In genomic region chr10:100996678-100997363, GRCh38 we compare ENCODE assay signal across 8 cellular contexts. TPM values are rescaled to one million over a fixed set of nuclear protein-coding genes. Genes with fewer than 3 reads are reported as not detected.
DNase-seq lines count a peak whose midpoint lies in the region; ATAC-seq, FAIRE-seq and TF ChIP-seq lines count a peak whose summit lies in the region.

No MANE protein-coding gene starts in this region.

- intact Hi-C loops in activated T-helper 1 cell treated with anti-CD3 and anti-CD28 coated beads, Interleukin-12 subunit alpha, Interleukin-12 subunit beta, Interleukin-2, Interleukin-4 antibody, amounts not matched to agents 30 ng/mL and 10 ng/mL and 1 ng/mL, durations not matched to agents 14 hours and 24 hours and 36 hours (cut with micrococcal nuclease), result loop anchor here (1.0 to 5.0 kb wide), 4 partner anchors 10 to 785 kb away; partner anchors contain the start of genes MRPL43, NPM3 and TWNK
- intact Hi-C loops in pancreas (cut with DNase I), result no loop called here

- WGBS in pancreas, 2 donors, result 2 to 3% methylated on average over 38 to 46 of the region's 46 CpGs

- ATAC-seq in pancreas (peak; percentile 13 to 46 (median 18)), HG03097 (IDR thresholded peaks at IDR 0.05; ENCODE audit: low FRiP score, unreplicated experiment) (no peak)

- TF ChIP-seq CTCF in 22Rv1 (IDR thresholded peaks at IDR 0.05) (no peak), GM13977 (IDR thresholded peaks at IDR 0.05; ENCODE audit: extremely low read depth, insufficient read depth, missing control alignments) (no peak), foreskin fibroblast (IDR thresholded peaks at IDR 0.05; ENCODE audit: low read depth, low read length) (no peak), pancreas (IDR thresholded peaks at IDR 0.05) (no peak)

- H3K9me3 Mint-ChIP-seq in activated T-helper 1 cell treated with anti-CD3 and anti-CD28 coated beads, Interleukin-12 subunit alpha, Interleukin-12 subunit beta, Interleukin-2, Interleukin-4 antibody, amounts not matched to agents 30 ng/mL and 10 ng/mL and 1 ng/mL, durations not matched to agents 14 hours and 24 hours and 36 hours, result no peaks in the 10 kb centered on the region

- H3K4me1 ChIP-seq in pancreas, result peaks cover 0 to 20% (median 8%) of the 10 kb centered on the region in 3 donors

- peaks cover 4% of the 10 kb centered on the region for H3K27me3 Mint-ChIP-seq in activated T-helper 1 cell treated with anti-CD3 and anti-CD28 coated beads, Interleukin-12 subunit alpha, Interleukin-12 subunit beta, Interleukin-2, Interleukin-4 antibody, amounts not matched to agents 30 ng/mL and 10 ng/mL and 1 ng/mL, durations not matched to agents 14 hours and 24 hours and 36 hours (ENCODE audit: insufficient read depth)

- peaks cover 22% of the 10 kb centered on the region for H3K36me3 Mint-ChIP-seq in activated T-helper 1 cell treated with anti-CD3 and anti-CD28 coated beads, Interleukin-12 subunit alpha, Interleukin-12 subunit beta, Interleukin-2, Interleukin-4 antibody, amounts not matched to agents 30 ng/mL and 10 ng/mL and 1 ng/mL, durations not matched to agents 14 hours and 24 hours and 36 hours (ENCODE audit: low read depth)

- no peaks in the 10 kb centered on the region for H3K36me3 ChIP-seq in pancreas

- peaks cover 29% of the 10 kb centered on the region for H3K4me1 Mint-ChIP-seq in activated T-helper 1 cell treated with anti-CD3 and anti-CD28 coated beads, Interleukin-12 subunit alpha, Interleukin-12 subunit beta, Interleukin-2, Interleukin-4 antibody, amounts not matched to agents 30 ng/mL and 10 ng/mL and 1 ng/mL, durations not matched to agents 14 hours and 24 hours and 36 hours (ENCODE audit: low read depth)

- peak overlapping the region; percentile 92 for H3K27ac Mint-ChIP-seq in activated T-helper 1 cell treated with anti-CD3 and anti-CD28 coated beads, Interleukin-12 subunit alpha, Interleukin-12 subunit beta, Interleukin-2, Interleukin-4 antibody, amounts not matched to agents 30 ng/mL and 10 ng/mL and 1 ng/mL, durations not matched to agents 14 hours and 24 hours and 36 hours

- peak; percentile 82 for DNase-seq in GM13977 (ENCODE audit: low spot score)
- DNase-seq in NCI-H2227 (lab: John Stamatoyannopoulos, UW; ENCODE audit: unreplicated experiment), result peak; percentile 39
- peak; percentile 26 for DNase-seq in activated T-helper 1 cell treated with anti-CD3 and anti-CD28 coated beads, Interleukin-12 subunit alpha, Interleukin-12 subunit beta, Interleukin-2, Interleukin-4 antibody, amounts not matched to agents 30 ng/mL and 10 ng/mL and 1 ng/mL, durations not matched to agents 14 hours and 24 hours and 36 hours (ENCODE audit: low spot score)
- peak in 1 of 2 donors; percentile 52 for DNase-seq in foreskin fibroblast
- peak; percentile 43 to 87 (median 67) for DNase-seq in pancreas
- no peak for DNase-seq in pons (ENCODE audit: low spot score)

- peak overlapping the region; percentile 96 for H3K27ac ChIP-seq in 22Rv1
- peak overlapping the region; percentile 95 to 99 (median 98) for H3K27ac ChIP-seq in pancreas

- no peak for FAIRE-seq in pancreas (lab: Jason Lieb, UNC)

- H3K27me3 ChIP-seq in pancreas, result no peaks in the 10 kb centered on the region

- peak overlapping the region; percentile 67 to 71 for H3K4me3 ChIP-seq in foreskin fibroblast (ENCODE audit: low read depth in 1 of 2, low read length in 2 of 2)
- H3K4me3 ChIP-seq in pancreas, result peak overlapping the region; percentile 47 to 91 (median 84)

- H3K4me3 Mint-ChIP-seq in activated T-helper 1 cell treated with anti-CD3 and anti-CD28 coated beads, Interleukin-12 subunit alpha, Interleukin-12 subunit beta, Interleukin-2, Interleukin-4 antibody, amounts not matched to agents 30 ng/mL and 10 ng/mL and 1 ng/mL, durations not matched to agents 14 hours and 24 hours and 36 hours, result peak overlapping the region; percentile 88

- in situ Hi-C loops in GM13977 (cut with MboI; ENCODE audit: low pct_unique_long_range_greater_than_20kb, low sequenced_read_pairs, unreplicated experiment), result no loop called here

- no peaks in the 10 kb centered on the region for H3K9me3 ChIP-seq in pancreas

RNA-seq across cellular contexts. Expression of gene LZTS2, which starts 2.8 kb away (rescaled TPM):
- total RNA-seq in activated T-helper 1 cell treated with anti-CD3 and anti-CD28 coated beads, Interleukin-12 subunit alpha, Interleukin-12 subunit beta, Interleukin-2, Interleukin-4 antibody, amounts not matched to agents 30 ng/mL and 10 ng/mL and 1 ng/mL, durations not matched to agents 14 hours and 24 hours and 36 hours, result 22.3 TPM in 2 replicates
- total RNA-seq in pancreas, result 10 to 100 TPM; 10.5 to 26.5 (median 14.4) TPM
- polyA plus RNA-seq in pancreas, result 10 to 100 TPM; 41.1 to 52.2 TPM

RNA-seq across cellular contexts. Expression of gene TWNK, which starts 9.5 kb away (rescaled TPM):
- total RNA-seq in activated T-helper 1 cell treated with anti-CD3 and anti-CD28 coated beads, Interleukin-12 subunit alpha, Interleukin-12 subunit beta, Interleukin-2, Interleukin-4 antibody, amounts not matched to agents 30 ng/mL and 10 ng/mL and 1 ng/mL, durations not matched to agents 14 hours and 24 hours and 36 hours, result 41.1 and 42.3 TPM in 2 replicates
- total RNA-seq in pancreas, result 1 to 10 TPM; 1.7 to 5.4 (median 3.8) TPM
- polyA plus RNA-seq in pancreas, result 1 to 10 TPM; 3.1 to 3.2 TPM

RNA-seq across cellular contexts. Expression of gene MRPL43, which starts 9.5 kb away (rescaled TPM):
- 61.5 and 63.2 TPM in 2 replicates for total RNA-seq in activated T-helper 1 cell treated with anti-CD3 and anti-CD28 coated beads, Interleukin-12 subunit alpha, Interleukin-12 subunit beta, Interleukin-2, Interleukin-4 antibody, amounts not matched to agents 30 ng/mL and 10 ng/mL and 1 ng/mL, durations not matched to agents 14 hours and 24 hours and 36 hours
- 10 to 100 TPM; 31.0 to 49.3 (median 36.2) TPM for total RNA-seq in pancreas
- 10 to 100 TPM; 67.7 to 93.5 TPM for polyA plus RNA-seq in pancreas

RNA-seq across cellular contexts. Expression of gene SEMA4G, which starts 27.5 kb away (rescaled TPM):
- total RNA-seq in activated T-helper 1 cell treated with anti-CD3 and anti-CD28 coated beads, Interleukin-12 subunit alpha, Interleukin-12 subunit beta, Interleukin-2, Interleukin-4 antibody, amounts not matched to agents 30 ng/mL and 10 ng/mL and 1 ng/mL, durations not matched to agents 14 hours and 24 hours and 36 hours, result 0.31 and 0.83 TPM in 2 replicates
- 10 to 100 TPM in 3 of 6 donors, 1 to 10 TPM in 3; 8.7 to 17.2 (median 12.5) TPM for total RNA-seq in pancreas
- 10 to 100 TPM; 33.8 to 36.4 TPM for polyA plus RNA-seq in pancreas

RNA-seq across cellular contexts. Expression of gene PDZD7, which starts 34.1 kb away (rescaled TPM):
- 0.47 and 0.54 TPM in 2 replicates for total RNA-seq in activated T-helper 1 cell treated with anti-CD3 and anti-CD28 coated beads, Interleukin-12 subunit alpha, Interleukin-12 subunit beta, Interleukin-2, Interleukin-4 antibody, amounts not matched to agents 30 ng/mL and 10 ng/mL and 1 ng/mL, durations not matched to agents 14 hours and 24 hours and 36 hours
- total RNA-seq in pancreas, result under 1 TPM; 0.18 to 0.49 (median 0.27) TPM
- polyA plus RNA-seq in pancreas, result under 1 TPM; 0.89 to 0.99 TPM
